In the genomic region with DNA sequence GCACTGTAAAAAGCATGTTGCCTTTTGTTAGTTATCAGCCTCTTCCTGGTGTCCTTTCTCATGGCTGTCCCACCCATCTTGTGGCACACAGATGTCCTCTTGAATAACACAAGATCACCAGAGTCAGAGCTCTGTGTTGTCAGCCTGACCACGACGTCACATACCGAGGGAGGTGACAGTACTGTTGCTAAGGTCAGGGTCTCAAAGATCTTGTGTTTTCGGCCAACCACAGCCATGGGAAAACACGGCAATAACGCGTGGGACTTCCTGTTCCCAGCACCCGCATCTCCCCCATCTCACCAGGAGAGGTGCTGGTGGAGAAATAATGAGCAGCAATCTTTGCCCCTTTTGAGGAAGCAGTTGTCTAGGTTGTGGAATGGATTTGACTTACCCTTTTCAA, we compare ENCODE assay signal across 1 cellular context.
TF ChIP-seq lines count a peak whose summit lies in the region.

No MANE protein-coding gene starts in this region.

TF ChIP-seq in K562, 482 proteins besides CTCF, POLR2A, EP300 and RAD21:
- TF ChIP-seq ZNF76 (CRISPR knock-in tag; IDR thresholded peaks at IDR 0.05; ENCODE audit: borderline replicate concordance) (no peak), ZKSCAN8 (CRISPR knock-in tag; IDR thresholded peaks at IDR 0.05) (no peak), L3MBTL2 (IDR thresholded peaks at IDR 0.05) (0 out of 2 replicates have a peak, but pooled peaks have one; percentile 15), ZNF695 (CRISPR knock-in tag; IDR thresholded peaks at IDR 0.05) (no peak), IFI16 (CRISPR knock-in tag; IDR thresholded peaks at IDR 0.05) (no peak), CBX8 (IDR thresholded peaks at IDR 0.05; ENCODE audit: borderline replicate concordance, extremely low read depth, low read depth, low read length, poor library complexity, severe bottlenecking) (no peak), SRF (CRISPR knock-in tag; IDR thresholded peaks at IDR 0.05) (no peak), ZNF217 (CRISPR knock-in tag; IDR thresholded peaks at IDR 0.05) (no peak), CAMTA2 (CRISPR knock-in tag; conservative IDR thresholded peaks at IDR 0.05) (no peak), ZBTB8A (IDR thresholded peaks at IDR 0.05; ENCODE audit: partially characterized antibody) (no peak), SPI1 (IDR thresholded peaks at IDR 0.05; ENCODE audit: borderline replicate concordance, low read depth, low read length) (peak; percentile 47; the same call in 1 of the 2 replicates), ZNF263 (CRISPR knock-in tag; IDR thresholded peaks at IDR 0.05; ENCODE audit: borderline replicate concordance) (no peak), PTRF (tag; IDR thresholded peaks at IDR 0.05) (no peak), POU5F1 (IDR thresholded peaks at IDR 0.05; ENCODE audit: borderline replicate concordance, low read depth, low read length, partially characterized antibody) (no peak), ATF1 (CRISPR knock-in tag; IDR thresholded peaks at IDR 0.05) (no peak), ATF1 (tag; IDR thresholded peaks at IDR 0.05) (peak; percentile 38; the same call in 1 of the 2 replicates), STAT5A (IDR thresholded peaks at IDR 0.05; ENCODE audit: borderline replicate concordance, low read length) (no peak), FOXA3 (CRISPR knock-in tag; conservative IDR thresholded peaks at IDR 0.05 in 1 of 2, IDR thresholded peaks at IDR 0.05 in 1 of 2) (no peak), CHCHD3 (CRISPR knock-in tag; IDR thresholded peaks at IDR 0.05) (no peak), NFIC (IDR thresholded peaks at IDR 0.05) (no peak), NEUROD1 (IDR thresholded peaks at IDR 0.05; ENCODE audit: borderline replicate concordance, low read depth, low read length, partially characterized antibody) (no peak), NCOR1 (IDR thresholded peaks at IDR 0.05) (no peak), ZBTB1 (CRISPR knock-in tag; IDR thresholded peaks at IDR 0.05; ENCODE audit: borderline replicate concordance, low read depth) (no peak), RFX5 (IDR thresholded peaks at IDR 0.05; ENCODE audit: low read depth, low read length) (peak; percentile 63; the same call in 1 of the 2 replicates), ELF1 (tag; IDR thresholded peaks at IDR 0.05) (peak; percentile 34; the same call in 1 of the 2 replicates), ZNF717 (CRISPR knock-in tag; IDR thresholded peaks at IDR 0.05) (no peak)
- TF ChIP-seq, protein P1, sequence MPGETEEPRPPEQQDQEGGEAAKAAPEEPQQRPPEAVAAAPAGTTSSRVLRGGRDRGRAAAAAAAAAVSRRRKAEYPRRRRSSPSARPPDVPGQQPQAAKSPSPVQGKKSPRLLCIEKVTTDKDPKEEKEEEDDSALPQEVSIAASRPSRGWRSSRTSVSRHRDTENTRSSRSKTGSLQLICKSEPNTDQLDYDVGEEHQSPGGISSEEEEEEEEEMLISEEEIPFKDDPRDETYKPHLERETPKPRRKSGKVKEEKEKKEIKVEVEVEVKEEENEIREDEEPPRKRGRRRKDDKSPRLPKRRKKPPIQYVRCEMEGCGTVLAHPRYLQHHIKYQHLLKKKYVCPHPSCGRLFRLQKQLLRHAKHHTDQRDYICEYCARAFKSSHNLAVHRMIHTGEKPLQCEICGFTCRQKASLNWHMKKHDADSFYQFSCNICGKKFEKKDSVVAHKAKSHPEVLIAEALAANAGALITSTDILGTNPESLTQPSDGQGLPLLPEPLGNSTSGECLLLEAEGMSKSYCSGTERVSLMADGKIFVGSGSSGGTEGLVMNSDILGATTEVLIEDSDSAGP (CRISPR knock-in tag; IDR thresholded peaks at IDR 0.05), result no peak
- TF ChIP-seq, protein P2, sequence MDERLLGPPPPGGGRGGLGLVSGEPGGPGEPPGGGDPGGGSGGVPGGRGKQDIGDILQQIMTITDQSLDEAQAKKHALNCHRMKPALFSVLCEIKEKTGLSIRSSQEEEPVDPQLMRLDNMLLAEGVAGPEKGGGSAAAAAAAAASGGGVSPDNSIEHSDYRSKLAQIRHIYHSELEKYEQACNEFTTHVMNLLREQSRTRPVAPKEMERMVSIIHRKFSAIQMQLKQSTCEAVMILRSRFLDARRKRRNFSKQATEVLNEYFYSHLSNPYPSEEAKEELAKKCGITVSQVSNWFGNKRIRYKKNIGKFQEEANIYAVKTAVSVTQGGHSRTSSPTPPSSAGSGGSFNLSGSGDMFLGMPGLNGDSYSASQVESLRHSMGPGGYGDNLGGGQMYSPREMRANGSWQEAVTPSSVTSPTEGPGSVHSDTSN (CRISPR knock-in tag; IDR thresholded peaks at IDR 0.05; ENCODE audit: low read depth), result no peak
- TF ChIP-seq, protein P2 (tag; conservative IDR thresholded peaks at IDR 0.05; ENCODE audit: low read depth), result no peak
- TF ChIP-seq, protein P3, sequence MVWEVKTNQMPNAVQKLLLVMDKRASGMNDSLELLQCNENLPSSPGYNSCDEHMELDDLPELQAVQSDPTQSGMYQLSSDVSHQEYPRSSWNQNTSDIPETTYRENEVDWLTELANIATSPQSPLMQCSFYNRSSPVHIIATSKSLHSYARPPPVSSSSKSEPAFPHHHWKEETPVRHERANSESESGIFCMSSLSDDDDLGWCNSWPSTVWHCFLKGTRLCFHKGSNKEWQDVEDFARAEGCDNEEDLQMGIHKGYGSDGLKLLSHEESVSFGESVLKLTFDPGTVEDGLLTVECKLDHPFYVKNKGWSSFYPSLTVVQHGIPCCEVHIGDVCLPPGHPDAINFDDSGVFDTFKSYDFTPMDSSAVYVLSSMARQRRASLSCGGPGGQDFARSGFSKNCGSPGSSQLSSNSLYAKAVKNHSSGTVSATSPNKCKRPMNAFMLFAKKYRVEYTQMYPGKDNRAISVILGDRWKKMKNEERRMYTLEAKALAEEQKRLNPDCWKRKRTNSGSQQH (CRISPR knock-in tag; IDR thresholded peaks at IDR 0.05), result no peak
- TF ChIP-seq, protein P4, sequence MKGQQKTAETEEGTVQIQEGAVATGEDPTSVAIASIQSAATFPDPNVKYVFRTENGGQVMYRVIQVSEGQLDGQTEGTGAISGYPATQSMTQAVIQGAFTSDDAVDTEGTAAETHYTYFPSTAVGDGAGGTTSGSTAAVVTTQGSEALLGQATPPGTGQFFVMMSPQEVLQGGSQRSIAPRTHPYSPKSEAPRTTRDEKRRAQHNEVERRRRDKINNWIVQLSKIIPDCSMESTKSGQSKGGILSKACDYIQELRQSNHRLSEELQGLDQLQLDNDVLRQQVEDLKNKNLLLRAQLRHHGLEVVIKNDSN (CRISPR knock-in tag; IDR thresholded peaks at IDR 0.05), result no peak
- TF ChIP-seq, protein P5, sequence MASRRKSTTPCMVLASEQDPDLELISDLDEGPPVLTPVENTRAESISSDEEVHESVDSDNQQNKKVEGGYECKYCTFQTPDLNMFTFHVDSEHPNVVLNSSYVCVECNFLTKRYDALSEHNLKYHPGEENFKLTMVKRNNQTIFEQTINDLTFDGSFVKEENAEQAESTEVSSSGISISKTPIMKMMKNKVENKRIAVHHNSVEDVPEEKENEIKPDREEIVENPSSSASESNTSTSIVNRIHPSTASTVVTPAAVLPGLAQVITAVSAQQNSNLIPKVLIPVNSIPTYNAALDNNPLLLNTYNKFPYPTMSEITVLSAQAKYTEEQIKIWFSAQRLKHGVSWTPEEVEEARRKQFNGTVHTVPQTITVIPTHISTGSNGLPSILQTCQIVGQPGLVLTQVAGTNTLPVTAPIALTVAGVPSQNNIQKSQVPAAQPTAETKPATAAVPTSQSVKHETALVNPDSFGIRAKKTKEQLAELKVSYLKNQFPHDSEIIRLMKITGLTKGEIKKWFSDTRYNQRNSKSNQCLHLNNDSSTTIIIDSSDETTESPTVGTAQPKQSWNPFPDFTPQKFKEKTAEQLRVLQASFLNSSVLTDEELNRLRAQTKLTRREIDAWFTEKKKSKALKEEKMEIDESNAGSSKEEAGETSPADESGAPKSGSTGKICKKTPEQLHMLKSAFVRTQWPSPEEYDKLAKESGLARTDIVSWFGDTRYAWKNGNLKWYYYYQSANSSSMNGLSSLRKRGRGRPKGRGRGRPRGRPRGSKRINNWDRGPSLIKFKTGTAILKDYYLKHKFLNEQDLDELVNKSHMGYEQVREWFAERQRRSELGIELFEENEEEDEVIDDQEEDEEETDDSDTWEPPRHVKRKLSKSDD (conservative IDR thresholded peaks at IDR 0.05; ENCODE audit: low read length), result no peak
- TF ChIP-seq, protein P6, sequence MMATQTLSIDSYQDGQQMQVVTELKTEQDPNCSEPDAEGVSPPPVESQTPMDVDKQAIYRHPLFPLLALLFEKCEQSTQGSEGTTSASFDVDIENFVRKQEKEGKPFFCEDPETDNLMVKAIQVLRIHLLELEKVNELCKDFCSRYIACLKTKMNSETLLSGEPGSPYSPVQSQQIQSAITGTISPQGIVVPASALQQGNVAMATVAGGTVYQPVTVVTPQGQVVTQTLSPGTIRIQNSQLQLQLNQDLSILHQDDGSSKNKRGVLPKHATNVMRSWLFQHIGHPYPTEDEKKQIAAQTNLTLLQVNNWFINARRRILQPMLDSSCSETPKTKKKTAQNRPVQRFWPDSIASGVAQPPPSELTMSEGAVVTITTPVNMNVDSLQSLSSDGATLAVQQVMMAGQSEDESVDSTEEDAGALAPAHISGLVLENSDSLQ (IDR thresholded peaks at IDR 0.05), result 0 out of 2 replicates have a peak, but pooled peaks have one; percentile 5
- TF ChIP-seq, protein P7, sequence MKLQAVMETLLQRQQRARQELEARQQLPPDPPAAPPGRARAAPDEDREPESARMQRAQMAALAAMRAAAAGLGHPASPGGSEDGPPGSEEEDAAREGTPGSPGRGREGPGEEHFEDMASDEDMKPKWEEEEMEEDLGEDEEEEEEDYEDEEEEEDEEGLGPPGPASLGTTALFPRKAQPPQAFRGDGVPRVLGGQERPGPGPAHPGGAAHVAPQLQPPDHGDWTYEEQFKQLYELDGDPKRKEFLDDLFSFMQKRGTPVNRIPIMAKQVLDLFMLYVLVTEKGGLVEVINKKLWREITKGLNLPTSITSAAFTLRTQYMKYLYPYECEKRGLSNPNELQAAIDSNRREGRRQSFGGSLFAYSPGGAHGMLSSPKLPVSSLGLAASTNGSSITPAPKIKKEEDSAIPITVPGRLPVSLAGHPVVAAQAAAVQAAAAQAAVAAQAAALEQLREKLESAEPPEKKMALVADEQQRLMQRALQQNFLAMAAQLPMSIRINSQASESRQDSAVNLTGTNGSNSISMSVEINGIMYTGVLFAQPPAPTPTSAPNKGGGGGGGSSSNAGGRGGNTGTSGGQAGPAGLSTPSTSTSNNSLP (IDR thresholded peaks at IDR 0.05; ENCODE audit: borderline replicate concordance, low read depth, low read length), result no peak
- TF ChIP-seq, protein P8, sequence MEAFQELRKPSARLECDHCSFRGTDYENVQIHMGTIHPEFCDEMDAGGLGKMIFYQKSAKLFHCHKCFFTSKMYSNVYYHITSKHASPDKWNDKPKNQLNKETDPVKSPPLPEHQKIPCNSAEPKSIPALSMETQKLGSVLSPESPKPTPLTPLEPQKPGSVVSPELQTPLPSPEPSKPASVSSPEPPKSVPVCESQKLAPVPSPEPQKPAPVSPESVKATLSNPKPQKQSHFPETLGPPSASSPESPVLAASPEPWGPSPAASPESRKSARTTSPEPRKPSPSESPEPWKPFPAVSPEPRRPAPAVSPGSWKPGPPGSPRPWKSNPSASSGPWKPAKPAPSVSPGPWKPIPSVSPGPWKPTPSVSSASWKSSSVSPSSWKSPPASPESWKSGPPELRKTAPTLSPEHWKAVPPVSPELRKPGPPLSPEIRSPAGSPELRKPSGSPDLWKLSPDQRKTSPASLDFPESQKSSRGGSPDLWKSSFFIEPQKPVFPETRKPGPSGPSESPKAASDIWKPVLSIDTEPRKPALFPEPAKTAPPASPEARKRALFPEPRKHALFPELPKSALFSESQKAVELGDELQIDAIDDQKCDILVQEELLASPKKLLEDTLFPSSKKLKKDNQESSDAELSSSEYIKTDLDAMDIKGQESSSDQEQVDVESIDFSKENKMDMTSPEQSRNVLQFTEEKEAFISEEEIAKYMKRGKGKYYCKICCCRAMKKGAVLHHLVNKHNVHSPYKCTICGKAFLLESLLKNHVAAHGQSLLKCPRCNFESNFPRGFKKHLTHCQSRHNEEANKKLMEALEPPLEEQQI (IDR thresholded peaks at IDR 0.05), result no peak
